Comparison of ENCODE assay signal across 9 cellular contexts in the genomic region with DNA sequence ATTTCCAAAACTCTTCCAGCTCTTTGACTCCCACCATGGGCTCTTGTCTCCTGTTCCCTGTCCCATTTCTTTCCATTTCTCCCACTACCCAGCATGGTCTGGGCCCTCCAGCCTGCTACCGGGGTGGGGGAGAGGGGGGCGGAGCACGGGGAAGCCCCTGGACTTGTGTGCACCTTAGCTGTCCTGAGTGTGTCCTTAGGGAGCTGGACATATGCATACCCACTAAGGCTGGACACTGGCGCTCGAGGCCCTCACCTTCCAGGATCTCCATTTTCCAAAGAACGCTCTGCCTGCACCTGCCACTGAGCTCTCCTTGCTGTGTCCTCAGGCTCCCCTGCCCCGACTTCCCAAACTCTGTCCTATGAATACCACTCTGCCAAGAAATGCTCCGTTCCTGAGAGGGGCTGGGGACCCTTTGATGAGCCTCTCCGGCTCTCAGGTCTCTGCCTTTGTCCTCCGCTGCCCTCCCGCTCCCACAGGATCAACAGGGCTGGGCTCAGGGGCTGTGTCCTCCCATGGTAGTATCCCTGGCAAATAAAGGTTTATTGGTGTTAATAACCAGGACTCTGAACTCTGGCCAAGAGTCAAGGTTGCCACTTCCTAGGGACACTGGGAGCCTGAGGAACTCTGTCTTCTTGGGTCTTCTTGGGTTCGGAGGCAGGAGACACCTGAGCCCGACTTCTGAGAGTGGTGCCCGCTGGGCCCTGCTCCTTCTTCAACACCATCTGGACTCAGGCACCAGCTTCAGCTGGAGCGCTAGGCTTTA. TPM values are rescaled to one million over a fixed set of nuclear protein-coding genes. Genes with fewer than 3 reads are reported as not detected.
DNase-seq lines count a peak whose midpoint lies in the region; ATAC-seq, FAIRE-seq and TF ChIP-seq lines count a peak whose summit lies in the region.
"Had no signal": no experiment of that assay in that cellular context is flagged by ENCODE, and none has a peak within 500 bp of the region (broad histone marks: within the 10 kb centered on the region; RNA-seq: fewer than 3 reads in every experiment).

No MANE protein-coding gene starts in this region.

- peaks cover 20% of the 10 kb centered on the region; the same call in 1 of the 3 replicates for H3K36me3 ChIP-seq in K562 (ENCODE audit: control insufficient read depth, insufficient read depth, low read length)
- no peaks in the 10 kb centered on the region for H3K36me3 ChIP-seq in lung (ENCODE audit: control insufficient read depth in 2 of 2, insufficient read depth in 2 of 2, low read length in 2 of 2)
- H3K36me3 ChIP-seq in tibial nerve = no peaks in the 10 kb centered on the region
- H3K36me3 ChIP-seq: cardiac muscle cell had no signal

- H3K27ac ChIP-seq in K562 (ENCODE audit: extremely low read depth, low read depth, low read length) (peak overlapping the region; percentile 92), lung (ENCODE audit: low read depth in 1 of 2, low read length in 1 of 2) (peak overlapping the region in 1 of 2 donors; percentile 91), tibial nerve (peak overlapping the region; percentile 73 to 90 (median 80))
- H3K27ac ChIP-seq: cardiac muscle cell had no signal

- H3K27me3 ChIP-seq in K562 (ENCODE audit: control insufficient read depth in 2 of 2, insufficient read depth in 2 of 2, low read length in 2 of 2) = no peaks in the 10 kb centered on the region
- no peaks in the 10 kb centered on the region for H3K27me3 ChIP-seq in lung (ENCODE audit: control insufficient read depth, insufficient read depth)
- H3K27me3 ChIP-seq in tibial nerve = peaks cover 0 to 43% of the 10 kb centered on the region in 2 donors

- DNase-seq in activated naive CD4-positive, alpha-beta T cell treated with anti-CD3 and anti-CD28 coated beads for 36 hours = no peak
- no peak for DNase-seq in activated naive CD4-positive, alpha-beta T cell treated with anti-CD3 and anti-CD28 coated beads, Interleukin-2, amount 50 U/mL, for 16 hours
- DNase-seq in K562 (ENCODE audit: extremely low read depth in 1 of 4, low spot score in 3 of 4) (no peak), lung (ENCODE audit: low spot score) (no peak), tibial nerve (ENCODE audit: low spot score in 2 of 2) (no peak), dermis blood vessel endothelial cell (no peak), HPDE6-E6E7 (ENCODE audit: extremely low spot score) (no peak)

- no peak overlapping the region for H3K27ac Mint-ChIP-seq in activated naive CD4-positive, alpha-beta T cell treated with anti-CD3 and anti-CD28 coated beads for 36 hours

- CTCF ChIA-PET in activated naive CD4-positive, alpha-beta T cell treated with anti-CD3 and anti-CD28 coated beads for 36 hours (lab: Charles Lee) = interaction anchor here (1.1 to 4.6 kb wide), 3 partner anchors 12 to 53 kb away, joined by 3 to 45 read pairs (median 4); no protein-coding TSS in a partner anchor
- CTCF ChIA-PET in K562 (lab: Yijun Ruan, JAX; ENCODE audit: low intra/inter-chr PET ratio) = interaction anchor here (1.5 to 2.1 kb wide), 2 partner anchors 52 to 417 kb away, joined by 5 to 13 read pairs; no protein-coding TSS in a partner anchor

- peak overlapping the region; percentile 89 for H3K4me2 ChIP-seq in K562 (ENCODE audit: insufficient read depth, low read length)

- H3K27me3 Mint-ChIP-seq in activated naive CD4-positive, alpha-beta T cell treated with anti-CD3 and anti-CD28 coated beads for 36 hours (ENCODE audit: low read depth) = peaks cover 43% of the 10 kb centered on the region

- in situ Hi-C loops in K562 (cut with MboI) = no loop called here

- TF ChIP-seq RAD21 in K562 (CRISPR knock-in tag; conservative IDR thresholded peaks at IDR 0.05 in 1 of 2, IDR thresholded peaks at IDR 0.05 in 1 of 2) = no peak

- peak overlapping the region; percentile 97 for H2AFZ ChIP-seq in K562 (ENCODE audit: low read depth, low read length)

- WGBS in K562 (ENCODE audit: insufficient coverage, low coverage, missing lambda C conversion rate) = 80% methylated on average over 9 of the region's 15 CpGs
- 87 to 94% methylated on average over 15 of the region's 15 CpGs for WGBS in lung, 2 donors
- WGBS in tibial nerve, 2 donors = 81 to 83% methylated on average over 13 to 14 of the region's 15 CpGs

- TF ChIP-seq EP300 in K562 (IDR thresholded peaks at IDR 0.05; ENCODE audit: low read length) = no peak
- TF ChIP-seq EP300 in tibial nerve (IDR thresholded peaks at IDR 0.05) = no peak

- no peaks in the 10 kb centered on the region for H3K9me3 Mint-ChIP-seq in activated naive CD4-positive, alpha-beta T cell treated with anti-CD3 and anti-CD28 coated beads for 36 hours

- H3K9ac ChIP-seq in K562 (ENCODE audit: insufficient read depth in 1 of 2, low read depth in 2 of 2, low read length in 2 of 2) = peak overlapping the region; percentile 92 to 100

- ATAC-seq in K562 (no peak), lung (ENCODE audit: insufficient read depth, low FRiP score) (no peak), GM18505 (IDR thresholded peaks at IDR 0.05; ENCODE audit: unreplicated experiment) (no peak)

- POLR2A ChIA-PET in K562 (lab: Yijun Ruan, JAX) = interaction anchor here (0.6 to 3.9 kb wide), 12 partner anchors 8 to 1693 kb away, joined by 3 to 22 read pairs (median 4); a partner anchor contains a TSS

- H3K4me1 Mint-ChIP-seq in activated naive CD4-positive, alpha-beta T cell treated with anti-CD3 and anti-CD28 coated beads for 36 hours (ENCODE audit: low read depth) = peaks cover 4% of the 10 kb centered on the region

- TF ChIP-seq CTCF in K562 (IDR thresholded peaks at IDR 0.05 in 2 of 3, conservative IDR thresholded peaks at IDR 0.05 in 1 of 3; ENCODE audit: insufficient read depth in 2 of 3, low read depth in 1 of 3, low read length in 3 of 3) (no peak), lung (IDR thresholded peaks at IDR 0.05; ENCODE audit: control extremely low read depth, extremely low read depth) (no peak), tibial nerve (IDR thresholded peaks at IDR 0.05) (no peak)

- H3K4me3 Mint-ChIP-seq in activated naive CD4-positive, alpha-beta T cell treated with anti-CD3 and anti-CD28 coated beads for 36 hours = peak overlapping the region; percentile 62

- H3K4me1 ChIP-seq in K562 (replicated peaks in 1 of 2; ENCODE audit: control insufficient read depth in 2 of 2, insufficient read depth in 2 of 2, low read length in 2 of 2) (peaks cover 18 to 27% of the 10 kb centered on the region in 2 experiments; a peak in 4 of 5 replicates), lung (ENCODE audit: control insufficient read depth in 2 of 2, insufficient read depth in 2 of 2, low read length in 2 of 2) (peaks cover 0 to 6% of the 10 kb centered on the region in 2 donors), tibial nerve (peaks cover 0 to 29% (median 12%) of the 10 kb centered on the region in 4 donors)

- H4K20me1 ChIP-seq in K562 (replicated peaks; ENCODE audit: control insufficient read depth, insufficient read depth, low read length) = no peaks in the 10 kb centered on the region

- TF ChIP-seq POLR2A in K562 (conservative IDR thresholded peaks at IDR 0.05) (no peak), tibial nerve (IDR thresholded peaks at IDR 0.05) (no peak), GM18505 (IDR thresholded peaks at IDR 0.05; ENCODE audit: borderline replicate concordance, extremely low read depth, insufficient read depth, insufficient read length) (no peak)

- peaks cover 23% of the 10 kb centered on the region for H3K79me2 ChIP-seq in K562 (ENCODE audit: control insufficient read depth, insufficient read depth, low read length)

- H3K36me3 Mint-ChIP-seq in activated naive CD4-positive, alpha-beta T cell treated with anti-CD3 and anti-CD28 coated beads for 36 hours (ENCODE audit: low read depth) = no peaks in the 10 kb centered on the region

- FAIRE-seq in K562 (lab: Jason Lieb, UNC) = peak; percentile 19

- intact Hi-C loops in activated naive CD4-positive, alpha-beta T cell treated with anti-CD3 and anti-CD28 coated beads for 36 hours (cut with micrococcal nuclease) = no loop called here
- intact Hi-C loops in K562 (cut with micrococcal nuclease) = no loop called here

- H3K4me3 ChIP-seq in K562 (peak overlapping the region; percentile 74), lung (peak overlapping the region; percentile 69), tibial nerve (peak overlapping the region in 2 of 4 donors; percentile 68 to 80)

- H3K9me3 ChIP-seq in K562 (replicated peaks; ENCODE audit: control insufficient read depth, insufficient read depth, low read depth, low read length) (no peaks in the 10 kb centered on the region), lung (ENCODE audit: control insufficient read depth in 2 of 2, insufficient read depth in 1 of 2, low read length in 1 of 2) (peaks cover 0 to 2% of the 10 kb centered on the region in 2 donors), tibial nerve (no peaks in the 10 kb centered on the region)

- no peaks in the 10 kb centered on the region for H3K9me1 ChIP-seq in K562 (ENCODE audit: control insufficient read depth, insufficient read depth, low read length)

- BruUV-seq in K562 (replicated peaks; lab: Mats Ljungman, UMichigan) = TSS peak; percentile 83

RNA-seq across cellular contexts. Expression of a gene that starts 0.8 kb away (rescaled TPM):
- under 1 TPM; 0.21 to 0.64 TPM for total RNA-seq in activated naive CD4-positive, alpha-beta T cell treated with anti-CD3 and anti-CD28 coated beads for 36 hours
- 39.2 and 105 TPM in 2 replicates for total RNA-seq in K562 (2011; cell fraction: chromatin; rRNA removed; ENCODE audit: low replicate concordance)
- total RNA-seq in K562 (2011; cell fraction: nucleolus; rRNA removed) = 53.7 and 55.5 TPM in 2 replicates
- total RNA-seq in K562 (2011; cell fraction: nucleoplasm; rRNA removed) = 27.4 and 41.9 TPM in 2 replicates
- total RNA-seq in K562 (2014; rRNA removed) (13.0 and 18.6 TPM in 2 replicates), K562 (2014; rRNA removed; fragmentation: Illumina TruSeq; extraction: Trizol) (5.3 and 6.1 TPM in 2 replicates), K562 (2015; rRNA removed; fragmentation: Illumina TruSeq; extraction: Trizol) (10.9 and 13.3 TPM in 2 replicates), K562 (2021) (25.6 and 26.5 TPM in 2 replicates), lung (10 to 100 TPM in 1 of 2 donors, 1 to 10 TPM in 1; 7.0 to 21.9 TPM), tibial nerve (10 to 100 TPM; 29.1 to 67.5 (median 38.5) TPM), dermis blood vessel endothelial cell (7.1 and 9.9 TPM in 2 replicates)
- polyA plus RNA-seq in K562 (2011; rRNA removed) (11.9 and 12.8 TPM in 2 replicates), K562 (2014; fragmentation: Illumina TruSeq; extraction: Trizol) (14.6 and 14.8 TPM in 2 replicates), K562 (2014; fragmentation: Nextera tagmentation; extraction: Ambion mirVana) (under 1 TPM; 0.44 to 0.50 TPM), K562 (2014; rRNA removed) (22.3 and 26.0 TPM in 2 replicates), lung (10 to 100 TPM in 1 of 2 donors, 1 to 10 TPM in 1; 7.9 to 15.0 TPM)
- 18.1 and 28.6 TPM in 2 replicates for polyA plus RNA-seq in K562 (2011; cell fraction: cytosol; rRNA removed)
- 28.4 and 60.2 TPM in 2 replicates for polyA plus RNA-seq in K562 (2011; cell fraction: nucleus; rRNA removed)
- 19.1 and 22.2 TPM in 2 replicates for polyA plus RNA-seq in K562 (2012)
- polyA minus RNA-seq in K562 (2011; rRNA and poly(A)+ RNA removed) = 3.8 and 7.6 TPM in 2 replicates
- polyA minus RNA-seq in K562 (2011; cell fraction: cytosol; rRNA and poly(A)+ RNA removed) = 6.1 and 7.0 TPM in 2 replicates
- polyA minus RNA-seq in K562 (2011; cell fraction: nucleus; rRNA and poly(A)+ RNA removed) = 11.3 and 12.4 TPM in 2 replicates

RNA-seq across cellular contexts. Expression of a gene that starts 18.2 kb away (rescaled TPM):
- not detected for total RNA-seq in activated naive CD4-positive, alpha-beta T cell treated with anti-CD3 and anti-CD28 coated beads for 36 hours
- not detected in 2 replicates for total RNA-seq in K562 (2011; cell fraction: chromatin; rRNA removed; ENCODE audit: low replicate concordance)
- not detected in 2 replicates for total RNA-seq in K562 (2011; cell fraction: nucleolus; rRNA removed)
- total RNA-seq in K562 (2011; cell fraction: nucleoplasm; rRNA removed) = not detected in 2 replicates
- not detected in 2 replicates for total RNA-seq in K562 (2014; rRNA removed)
- total RNA-seq in K562 (2014; rRNA removed; fragmentation: Illumina TruSeq; extraction: Trizol) = not detected in 2 replicates
- total RNA-seq in K562 (2015; rRNA removed; fragmentation: Illumina TruSeq; extraction: Trizol) = not detected in 2 replicates
- total RNA-seq in K562 (2021) = not detected in 2 replicates
- polyA plus RNA-seq in K562 (2011; rRNA removed) = not detected in 2 replicates
- not detected in 2 replicates for polyA plus RNA-seq in K562 (2011; cell fraction: cytosol; rRNA removed)
- polyA plus RNA-seq in K562 (2011; cell fraction: nucleus; rRNA removed) = not detected in 2 replicates
- polyA plus RNA-seq in K562 (2012) = 0.03 and 0.06 TPM in 2 replicates
- not detected in 2 replicates for polyA plus RNA-seq in K562 (2014; fragmentation: Illumina TruSeq; extraction: Trizol)
- not detected for polyA plus RNA-seq in K562 (2014; fragmentation: Nextera tagmentation; extraction: Ambion mirVana)
- not detected in 2 replicates for polyA plus RNA-seq in K562 (2014; rRNA removed)
- not detected in 2 replicates for polyA minus RNA-seq in K562 (2011; rRNA and poly(A)+ RNA removed)
- polyA minus RNA-seq in K562 (2011; cell fraction: cytosol; rRNA and poly(A)+ RNA removed) = not detected in 2 replicates
- not detected in 2 replicates for polyA minus RNA-seq in K562 (2011; cell fraction: nucleus; rRNA and poly(A)+ RNA removed)
- under 1 TPM; 0.14 to 0.98 TPM for total RNA-seq in lung
- polyA plus RNA-seq in lung = under 1 TPM; 0.06 to 0.10 TPM
- 1 to 10 TPM in 2 of 4 donors, under 1 TPM in 2; 0.44 to 2.9 (median 0.99) TPM for total RNA-seq in tibial nerve
- not detected in 2 replicates for total RNA-seq in dermis blood vessel endothelial cell
- total RNA-seq: cardiac muscle cell had no signal
- polyA plus RNA-seq: cardiac muscle cell had no signal

RNA-seq across cellular contexts. Expression of a gene that starts 35.0 kb away (rescaled TPM):
- total RNA-seq in activated naive CD4-positive, alpha-beta T cell treated with anti-CD3 and anti-CD28 coated beads for 36 hours = 1 to 10 TPM in 1 of 2 experiments, under 1 TPM in 1; 0.64 to 1.2 TPM
- total RNA-seq in K562 (2011; cell fraction: chromatin; rRNA removed; ENCODE audit: low replicate concordance) = 0.25 and 1.1 TPM in 2 replicates
- 0.17 and 0.39 TPM in 2 replicates for total RNA-seq in K562 (2011; cell fraction: nucleolus; rRNA removed)
- total RNA-seq in K562 (2011; cell fraction: nucleoplasm; rRNA removed) = 0.44 and 0.69 TPM in 2 replicates
- total RNA-seq in K562 (2014; rRNA removed) (0.12 TPM in 1 of 2 replicates, not detected in the other), K562 (2014; rRNA removed; fragmentation: Illumina TruSeq; extraction: Trizol) (0.13 and 0.18 TPM in 2 replicates), K562 (2015; rRNA removed; fragmentation: Illumina TruSeq; extraction: Trizol) (0.15 and 0.18 TPM in 2 replicates), K562 (2021) (0.20 and 0.22 TPM in 2 replicates), lung (under 1 TPM; 0.25 to 0.37 TPM), tibial nerve (under 1 TPM in 2 of 4 donors, not detected in 2; 0.44 to 0.60 TPM), dermis blood vessel endothelial cell (0.14 TPM in 1 of 2 replicates, not detected in the other)
- polyA plus RNA-seq in K562 (2011; rRNA removed) (0.70 and 1.1 TPM in 2 replicates), K562 (2014; fragmentation: Illumina TruSeq; extraction: Trizol) (0.28 and 0.37 TPM in 2 replicates), K562 (2014; fragmentation: Nextera tagmentation; extraction: Ambion mirVana) (under 1 TPM; 0.10 to 0.15 TPM), K562 (2014; rRNA removed) (0.27 and 0.66 TPM in 2 replicates), lung (under 1 TPM; 0.14 to 0.28 TPM)
- polyA plus RNA-seq in K562 (2011; cell fraction: cytosol; rRNA removed) = 0.30 and 0.52 TPM in 2 replicates
- 0.68 and 1.2 TPM in 2 replicates for polyA plus RNA-seq in K562 (2011; cell fraction: nucleus; rRNA removed)
- 0.22 and 0.35 TPM in 2 replicates for polyA plus RNA-seq in K562 (2012)
- 0.39 and 0.45 TPM in 2 replicates for polyA minus RNA-seq in K562 (2011; rRNA and poly(A)+ RNA removed)
- not detected in 2 replicates for polyA minus RNA-seq in K562 (2011; cell fraction: cytosol; rRNA and poly(A)+ RNA removed)
- polyA minus RNA-seq in K562 (2011; cell fraction: nucleus; rRNA and poly(A)+ RNA removed) = 0.78 TPM in 1 of 2 replicates, not detected in the other

RNA-seq across cellular contexts. Expression of a gene that starts 35.2 kb away (rescaled TPM):
- total RNA-seq in activated naive CD4-positive, alpha-beta T cell treated with anti-CD3 and anti-CD28 coated beads for 36 hours = 100 to 1,000 TPM; 677 to 784 TPM
- total RNA-seq in K562 (2011; cell fraction: chromatin; rRNA removed; ENCODE audit: low replicate concordance) = 72.2 and 104 TPM in 2 replicates
- total RNA-seq in K562 (2011; cell fraction: nucleolus; rRNA removed) = 114 and 128 TPM in 2 replicates
- 118 and 129 TPM in 2 replicates for total RNA-seq in K562 (2011; cell fraction: nucleoplasm; rRNA removed)
- total RNA-seq in K562 (2014; rRNA removed) (307 and 353 TPM in 2 replicates), K562 (2014; rRNA removed; fragmentation: Illumina TruSeq; extraction: Trizol) (641 and 716 TPM in 2 replicates), K562 (2015; rRNA removed; fragmentation: Illumina TruSeq; extraction: Trizol) (334 and 373 TPM in 2 replicates), K562 (2021) (888 and 1,004 TPM in 2 replicates), lung (100 to 1,000 TPM in 1 of 2 donors, 10 to 100 TPM in 1; 99.0 to 359 TPM), tibial nerve (100 to 1,000 TPM in 3 of 4 donors, 10 to 100 TPM in 1; 69.8 to 143 (median 118) TPM), dermis blood vessel endothelial cell (68.8 and 98.9 TPM in 2 replicates)
- polyA plus RNA-seq in K562 (2011; rRNA removed) (813 and 883 TPM in 2 replicates), K562 (2014; fragmentation: Illumina TruSeq; extraction: Trizol) (235 and 336 TPM in 2 replicates), K562 (2014; fragmentation: Nextera tagmentation; extraction: Ambion mirVana) (1,000 to 10,000 TPM; 2,318 to 2,421 TPM), K562 (2014; rRNA removed) (883 and 917 TPM in 2 replicates), lung (100 to 1,000 TPM; 232 to 528 TPM)
- 439 and 559 TPM in 2 replicates for polyA plus RNA-seq in K562 (2011; cell fraction: cytosol; rRNA removed)
- polyA plus RNA-seq in K562 (2011; cell fraction: nucleus; rRNA removed) = 273 and 303 TPM in 2 replicates
- polyA plus RNA-seq in K562 (2012) = 351 and 842 TPM in 2 replicates
- 61.8 and 67.0 TPM in 2 replicates for polyA minus RNA-seq in K562 (2011; rRNA and poly(A)+ RNA removed)
- polyA minus RNA-seq in K562 (2011; cell fraction: cytosol; rRNA and poly(A)+ RNA removed) = 54.0 and 70.0 TPM in 2 replicates
- 59.4 and 82.3 TPM in 2 replicates for polyA minus RNA-seq in K562 (2011; cell fraction: nucleus; rRNA and poly(A)+ RNA removed)

RNA-seq across cellular contexts. Expression of a gene that starts 42.2 kb away (rescaled TPM):
- total RNA-seq in activated naive CD4-positive, alpha-beta T cell treated with anti-CD3 and anti-CD28 coated beads for 36 hours = 1 to 10 TPM; 1.8 to 2.0 TPM
- 15.5 and 22.5 TPM in 2 replicates for total RNA-seq in K562 (2011; cell fraction: chromatin; rRNA removed; ENCODE audit: low replicate concordance)
- total RNA-seq in K562 (2011; cell fraction: nucleolus; rRNA removed) = 9.0 and 10.5 TPM in 2 replicates
- total RNA-seq in K562 (2011; cell fraction: nucleoplasm; rRNA removed) = 14.2 and 21.1 TPM in 2 replicates
- total RNA-seq in K562 (2014; rRNA removed) (1.1 and 2.2 TPM in 2 replicates), K562 (2014; rRNA removed; fragmentation: Illumina TruSeq; extraction: Trizol) (2.8 TPM in 2 replicates), K562 (2015; rRNA removed; fragmentation: Illumina TruSeq; extraction: Trizol) (2.9 and 3.1 TPM in 2 replicates), K562 (2021) (1.8 and 2.0 TPM in 2 replicates), lung (1 to 10 TPM in 1 of 2 donors, under 1 TPM in 1; 0.98 to 3.1 TPM), tibial nerve (1 to 10 TPM; 1.7 to 3.9 (median 2.5) TPM), dermis blood vessel endothelial cell (0.09 and 0.17 TPM in 2 replicates)
- polyA plus RNA-seq in K562 (2011; rRNA removed) (4.9 and 5.6 TPM in 2 replicates), K562 (2014; fragmentation: Illumina TruSeq; extraction: Trizol) (2.0 and 2.5 TPM in 2 replicates), K562 (2014; fragmentation: Nextera tagmentation; extraction: Ambion mirVana) (1 to 10 TPM; 2.0 to 2.9 TPM), K562 (2014; rRNA removed) (2.3 and 2.4 TPM in 2 replicates), lung (1 to 10 TPM in 1 of 2 donors, under 1 TPM in 1; 0.50 to 1.6 TPM)
- 0.82 and 2.1 TPM in 2 replicates for polyA plus RNA-seq in K562 (2011; cell fraction: cytosol; rRNA removed)
- 20.8 and 21.9 TPM in 2 replicates for polyA plus RNA-seq in K562 (2011; cell fraction: nucleus; rRNA removed)
- 1.3 and 1.4 TPM in 2 replicates for polyA plus RNA-seq in K562 (2012)
- 3.3 and 5.2 TPM in 2 replicates for polyA minus RNA-seq in K562 (2011; rRNA and poly(A)+ RNA removed)
- polyA minus RNA-seq in K562 (2011; cell fraction: cytosol; rRNA and poly(A)+ RNA removed) = 0.57 and 1.4 TPM in 2 replicates
- 3.6 and 5.9 TPM in 2 replicates for polyA minus RNA-seq in K562 (2011; cell fraction: nucleus; rRNA and poly(A)+ RNA removed)
